Comparison of ENCODE assay signal across 8 cellular contexts in the genomic region with DNA sequence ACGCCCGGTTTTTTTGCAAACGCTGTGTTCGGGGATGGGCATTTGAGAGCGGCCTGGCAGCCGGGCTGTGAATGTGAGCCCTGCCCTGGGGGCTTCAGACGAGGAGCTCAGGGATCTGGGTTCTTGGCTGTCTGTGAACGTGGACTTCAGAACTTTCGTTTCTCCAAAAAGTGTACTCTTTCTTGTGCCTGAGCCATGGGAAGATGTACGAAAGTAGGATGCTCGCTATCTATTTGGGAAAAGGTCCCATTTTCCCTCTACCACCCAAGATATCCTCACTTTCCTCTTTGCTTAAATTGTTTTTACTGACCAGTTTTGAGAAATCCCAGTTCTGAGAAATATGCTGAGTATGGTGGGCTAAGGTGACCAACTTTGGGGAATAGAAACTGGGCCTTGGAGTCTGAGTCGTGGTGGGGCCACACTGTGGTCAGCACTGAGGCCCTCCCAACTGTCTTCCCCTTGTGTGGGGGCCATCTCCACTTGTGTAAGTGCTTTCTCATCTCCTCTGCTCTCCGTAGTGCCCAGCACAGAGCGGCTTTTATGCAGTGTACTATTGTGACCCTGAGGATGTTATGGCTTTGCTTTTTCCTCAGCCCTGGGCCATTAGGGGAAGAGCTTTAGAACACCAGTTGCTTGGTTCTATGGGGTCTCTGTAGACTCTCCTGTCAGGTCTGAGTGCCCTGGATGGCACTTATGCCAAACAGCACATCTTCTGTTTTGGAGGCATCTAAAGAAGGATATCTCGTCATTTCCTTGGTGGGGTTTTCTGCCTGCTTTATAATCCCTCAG. TPM values are rescaled to one million over a fixed set of nuclear protein-coding genes. Genes with fewer than 3 reads are reported as not detected.
DNase-seq lines count a peak whose midpoint lies in the region; ATAC-seq and TF ChIP-seq lines count a peak whose summit lies in the region.

No MANE protein-coding gene starts in this region.

- CTCF ChIA-PET in T-cell (lab: Charles Lee), result interaction anchor here (0.6 to 1.6 kb wide), 4 partner anchors 26 to 1113 kb away, joined by 3 to 11 read pairs (median 6); partner anchors contain the start of genes MRPL32 (in 1 of the 2) and PSMA2 (in 1 of the 2)

- TF ChIP-seq CTCF in cardiac muscle cell (IDR thresholded peaks at IDR 0.05; ENCODE audit: low read depth, low read length) (no peak), fibroblast of mammary gland (conservative IDR thresholded peaks at IDR 0.05; ENCODE audit: control insufficient read depth, insufficient read depth, low read depth, low read length) (no peak), sigmoid colon (IDR thresholded peaks at IDR 0.05) (no peak)

- H3K27ac ChIP-seq in cardiac muscle cell, result peak overlapping the region; percentile 77
- peak overlapping the region; percentile 86 to 91 (median 88) for H3K27ac ChIP-seq in sigmoid colon

- H3K4me3 ChIP-seq in cardiac muscle cell (peak overlapping the region; percentile 86), fibroblast of mammary gland (ENCODE audit: control insufficient read depth, low read depth, low read length) (peak overlapping the region; percentile 88), sigmoid colon (peak overlapping the region; percentile 79 to 99 (median 94))

- no peaks in the 10 kb centered on the region for H3K27me3 Mint-ChIP-seq in T-cell

- H3K27me3 ChIP-seq in cardiac muscle cell (no peaks in the 10 kb centered on the region), sigmoid colon (no peaks in the 10 kb centered on the region)

- DNase-seq in cardiac muscle cell (ENCODE audit: low read depth in 1 of 2, low spot score in 1 of 2) (no peak), Right ventricle myocardium superior (no peak), T-cell (no peak), fibroblast of mammary gland (ENCODE audit: low read depth) (no peak), sigmoid colon (no peak), HT-29 (ENCODE audit: low spot score) (no peak), NCI-H1694 treated with DMSO at 0.1 percent for 48 hours (lab: John Stamatoyannopoulos, UW) (no peak), activated gamma-delta T cell (lab: John Stamatoyannopoulos, UW) (no peak)

- peaks cover 9% of the 10 kb centered on the region for H3K36me3 Mint-ChIP-seq in T-cell

- H3K4me1 ChIP-seq in cardiac muscle cell (ENCODE audit: low read depth) (peaks cover 12% of the 10 kb centered on the region), sigmoid colon (peaks cover 0 to 49% (median 34%) of the 10 kb centered on the region in 4 donors)

- peak overlapping the region; percentile 93 to 96 for H3K27ac Mint-ChIP-seq in T-cell

- intact Hi-C loops in Right ventricle myocardium superior (cut with DNase I), result no loop called here
- intact Hi-C loops in sigmoid colon (cut with DNase I), result loop anchor here (2.0 kb wide), 2 partner anchors 27 to 37 kb away; partner anchors contain the start of gene POLM

- TF ChIP-seq POLR2A in sigmoid colon (IDR thresholded peaks at IDR 0.05), result no peak

- WGBS in sigmoid colon, 2 donors, result 23 to 29% methylated on average over 15 of the region's 15 CpGs

- POLR2A ChIA-PET in T-cell (lab: Charles Lee), result interaction anchor here (0.6 to 0.7 kb wide), 2 partner anchors 411 to 520 kb away, joined by 4 to 5 read pairs; no protein-coding TSS in a partner anchor

- no peaks in the 10 kb centered on the region for H3K9me3 Mint-ChIP-seq in T-cell

- H3K36me3 ChIP-seq in cardiac muscle cell (peaks cover 7% of the 10 kb centered on the region), sigmoid colon (peaks cover 0 to 25% (median 8%) of the 10 kb centered on the region in 4 donors)

- H3K9me3 ChIP-seq in cardiac muscle cell (ENCODE audit: low read depth) (no peaks in the 10 kb centered on the region), sigmoid colon (no peaks in the 10 kb centered on the region)

- TF ChIP-seq EP300 in sigmoid colon (IDR thresholded peaks at IDR 0.05), result no peak

- peaks cover 54 to 68% (median 60%) of the 10 kb centered on the region in 3 donors for H3K4me1 Mint-ChIP-seq in T-cell

- ATAC-seq in Right ventricle myocardium superior (ENCODE audit: poor library complexity), result no peak
- ATAC-seq in T-cell (replicated peaks in 1 of 4), result peak in 1 of 4 experiments; percentile 3

- peak overlapping the region; percentile 84 to 89 (median 86) for H3K4me3 Mint-ChIP-seq in T-cell

RNA-seq across cellular contexts. Expression of gene DBNL, which starts 0.9 kb away (rescaled TPM):
- total RNA-seq in cardiac muscle cell (130 TPM in 2 replicates), Right ventricle myocardium superior (28.0 TPM), T-cell (100 to 1,000 TPM; 101 to 188 (median 156) TPM), sigmoid colon (100 to 1,000 TPM in 1 of 4 donors, 10 to 100 TPM in 3; 76.7 to 124 (median 86.6) TPM)
- polyA plus RNA-seq in cardiac muscle cell (69.3 and 129 TPM in 2 replicates), sigmoid colon (100 to 1,000 TPM in 2 of 3 donors, 10 to 100 TPM in 1; 91.9 to 149 (median 102) TPM)
- total RNA-seq in HT-29 (2014; rRNA removed; shearing (Covaris generic)), result 184 and 203 TPM in 2 replicates

RNA-seq across cellular contexts. Expression of gene PGAM2, which starts 19.9 kb away (rescaled TPM):
- total RNA-seq in cardiac muscle cell (129 and 148 TPM in 2 replicates), Right ventricle myocardium superior (1,131 TPM), T-cell (1 to 10 TPM; 1.1 to 2.9 (median 1.7) TPM), sigmoid colon (1 to 10 TPM in 2 of 4 donors, under 1 TPM in 2; 0.71 to 2.1 (median 1.1) TPM)
- polyA plus RNA-seq in cardiac muscle cell (165 and 213 TPM in 2 replicates), sigmoid colon (1 to 10 TPM in 2 of 3 donors, not detected in 1; 1.2 to 3.0 TPM)
- total RNA-seq in HT-29 (2014; rRNA removed; shearing (Covaris generic)), result 0.56 TPM in 1 of 2 replicates, not detected in the other

RNA-seq across cellular contexts. Expression of gene POLM, which starts 36.9 kb away (rescaled TPM):
- total RNA-seq in cardiac muscle cell (52.5 and 95.9 TPM in 2 replicates), Right ventricle myocardium superior (15.5 TPM), T-cell (10 to 100 TPM; 39.5 to 81.9 (median 70.7) TPM), sigmoid colon (10 to 100 TPM; 17.5 to 39.9 (median 24.8) TPM)
- polyA plus RNA-seq in cardiac muscle cell (25.1 and 26.7 TPM in 2 replicates), sigmoid colon (10 to 100 TPM in 1 of 3 donors, 1 to 10 TPM in 2; 5.5 to 23.4 (median 9.6) TPM)
- total RNA-seq in HT-29 (2014; rRNA removed; shearing (Covaris generic)), result 20.0 and 22.9 TPM in 2 replicates

RNA-seq across cellular contexts. Expression of gene SPDYE1, which starts 47.7 kb away (rescaled TPM):
- total RNA-seq in cardiac muscle cell, result not detected in 2 replicates
- polyA plus RNA-seq in cardiac muscle cell, result 1.6 and 1.7 TPM in 2 replicates
- not detected for total RNA-seq in Right ventricle myocardium superior
- total RNA-seq in T-cell, result not detected
- not detected for total RNA-seq in sigmoid colon
- not detected for polyA plus RNA-seq in sigmoid colon
- total RNA-seq in HT-29 (2014; rRNA removed; shearing (Covaris generic)), result not detected in 2 replicates

RNA-seq across cellular contexts. Expression of gene AEBP1, which starts 58.7 kb away (rescaled TPM):
- total RNA-seq in cardiac muscle cell, result 60.8 and 94.1 TPM in 2 replicates
- polyA plus RNA-seq in cardiac muscle cell, result 96.0 and 107 TPM in 2 replicates
- 12.4 TPM for total RNA-seq in Right ventricle myocardium superior
- 10 to 100 TPM; 18.1 to 28.4 (median 23.1) TPM for total RNA-seq in T-cell
- 100 to 1,000 TPM in 2 of 4 donors, 10 to 100 TPM in 2; 74.6 to 182 (median 128) TPM for total RNA-seq in sigmoid colon
- polyA plus RNA-seq in sigmoid colon, result 10 to 100 TPM in 2 of 3 donors, 1 to 10 TPM in 1; 2.5 to 37.7 (median 12.0) TPM
- not detected in 2 replicates for total RNA-seq in HT-29 (2014; rRNA removed; shearing (Covaris generic))

Comparison
In these comparisons a context has a peak if more than half of its experiments do, and no peak if none do; other contexts are left out.
1. RNA of gene PGAM2, which starts 19.9 kb away (total RNA-seq): 1,131 TPM in Right ventricle myocardium superior (single experiment) and 129 to 148 TPM in cardiac muscle cell; 1.1 to 2.9 TPM in T-cell, 0.71 to 2.1 TPM in sigmoid colon and 0.56 TPM in HT-29; every median in the first group is over 10 times any median in the second.
2. Peak in every context shown above with its lines, with median percentiles within 50 percentile points of each other: H3K4me3 ChIP-seq.